8 cellular contexts compared by ENCODE assay signal in genomic region chr1:169367686-169368405, GRCh38. TPM values are rescaled to one million over a fixed set of nuclear protein-coding genes. Genes with fewer than 3 reads are reported as not detected.
DNase-seq lines count a peak whose midpoint lies in the region; ATAC-seq and TF ChIP-seq lines count a peak whose summit lies in the region.

TSS of gene BLZF1 (plus strand) at chr1:169368195. CDS start at chr1:169369523, 1,328 bp downstream.
TSS of gene NME7 (minus strand) at chr1:169367797. CDS start at chr1:169367710, 87 bp downstream.

- TF ChIP-seq CTCF in uterus (IDR thresholded peaks at IDR 0.05): no peak

- ATAC-seq in HG02885 (IDR thresholded peaks at IDR 0.05; ENCODE audit: poor library complexity, unreplicated experiment): peak; percentile 95
- peak; percentile 98 for ATAC-seq in T-helper 17 cell
- ATAC-seq in right cardiac atrium: peak; percentile 100

- H3K4me3 ChIP-seq in right cardiac atrium (ENCODE audit: low read length) (peak within 1 kb of the TSS; percentile 98), uterus (peak within 1 kb of the TSS; percentile 60 to 79)

- H3K4me3 Mint-ChIP-seq in T-helper 17 cell: no peak within 1 kb of the TSS

- no peak within 1 kb of the TSS for H3K27ac Mint-ChIP-seq in T-helper 17 cell

- no peaks in the 10 kb centered on the region for H3K36me3 ChIP-seq in uterus

- H3K27me3 ChIP-seq in right cardiac atrium (ENCODE audit: control insufficient read depth, insufficient read depth) (no peaks in the 10 kb centered on the region), uterus (no peaks in the 10 kb centered on the region)

- intact Hi-C loops in right cardiac atrium (cut with DNase I) (no loop called here), uterus (cut with DNase I; ENCODE audit: low total_unique reads) (no loop called here)

- DNase-seq in NCI-H1694 treated with DMSO at 0.1 percent for 48 hours (lab: John Stamatoyannopoulos, UW) (peak; percentile 94), T-helper 17 cell (peak; percentile 92 to 96 (median 95)), anterior cingulate cortex (lab: John Stamatoyannopoulos, UW) (peak; percentile 68 to 97 (median 92)), right cardiac atrium (peak; percentile 97 to 99 (median 97)), pulmonary artery endothelial cell (ENCODE audit: low read depth, low spot score) (peak; percentile 93), uterus (peak; percentile 95 to 96)

- H3K36me3 Mint-ChIP-seq in T-helper 17 cell (ENCODE audit: low read depth): peaks cover 9% of the 10 kb centered on the region

- TF ChIP-seq POLR2A in GM15510 (IDR thresholded peaks at IDR 0.05; ENCODE audit: borderline replicate concordance, extremely low read depth, insufficient read length) (peak; percentile 33), uterus (IDR thresholded peaks at IDR 0.05) (no peak)

- no peaks in the 10 kb centered on the region for H3K9me3 ChIP-seq in T-helper 17 cell (ENCODE audit: control insufficient read depth, low read length, poor library complexity, severe bottlenecking)
- no peaks in the 10 kb centered on the region for H3K9me3 ChIP-seq in right cardiac atrium (ENCODE audit: control insufficient read depth, low read length)
- H3K9me3 ChIP-seq in uterus: no peaks in the 10 kb centered on the region

- no peaks in the 10 kb centered on the region for H3K27me3 Mint-ChIP-seq in T-helper 17 cell

- H3K4me1 Mint-ChIP-seq in T-helper 17 cell: peaks cover 18% of the 10 kb centered on the region

- peaks cover 2% of the 10 kb centered on the region for H3K4me1 ChIP-seq in right cardiac atrium (ENCODE audit: control insufficient read depth, insufficient read depth, low read length)
- peaks cover 0 to 4% of the 10 kb centered on the region in 2 donors for H3K4me1 ChIP-seq in uterus

- WGBS in right cardiac atrium: under 1% methylated on average over 37 of the region's 37 CpGs

- H3K27ac ChIP-seq in right cardiac atrium (ENCODE audit: low read length): peak within 1 kb of the TSS; percentile 52
- peak within 1 kb of the TSS; percentile 85 to 86 for H3K27ac ChIP-seq in uterus

RNA-seq across cellular contexts. Expression of gene BLZF1, which starts in this region (rescaled TPM):
- total RNA-seq in T-helper 17 cell (10 to 100 TPM; 13.5 to 16.7 TPM), right cardiac atrium (10 to 100 TPM; 24.5 to 28.3 (median 26.4) TPM), pulmonary artery endothelial cell (21.2 and 27.1 TPM in 2 replicates), uterus (10 to 100 TPM; 24.7 to 70.6 (median 39.1) TPM)
- 11.7 TPM for polyA plus RNA-seq in right cardiac atrium

RNA-seq across cellular contexts. Expression of gene NME7, which starts in this region (rescaled TPM):
- total RNA-seq in T-helper 17 cell (1 to 10 TPM; 9.1 to 9.2 TPM), right cardiac atrium (10 to 100 TPM in 2 of 4 donors, 1 to 10 TPM in 2; 9.2 to 15.1 (median 10.5) TPM), pulmonary artery endothelial cell (20.3 and 30.8 TPM in 2 replicates), uterus (10 to 100 TPM; 14.1 to 42.6 (median 25.0) TPM)
- polyA plus RNA-seq in right cardiac atrium: 8.7 TPM

Comparison
In these comparisons a context has a peak if more than half of its experiments do, and no peak if none do; other contexts are left out.
1. Peak in every context shown above with its lines: DNase-seq, ATAC-seq, H3K4me3 ChIP-seq and H3K27ac ChIP-seq.